15 cellular contexts compared by ENCODE assay signal in the genomic region with DNA sequence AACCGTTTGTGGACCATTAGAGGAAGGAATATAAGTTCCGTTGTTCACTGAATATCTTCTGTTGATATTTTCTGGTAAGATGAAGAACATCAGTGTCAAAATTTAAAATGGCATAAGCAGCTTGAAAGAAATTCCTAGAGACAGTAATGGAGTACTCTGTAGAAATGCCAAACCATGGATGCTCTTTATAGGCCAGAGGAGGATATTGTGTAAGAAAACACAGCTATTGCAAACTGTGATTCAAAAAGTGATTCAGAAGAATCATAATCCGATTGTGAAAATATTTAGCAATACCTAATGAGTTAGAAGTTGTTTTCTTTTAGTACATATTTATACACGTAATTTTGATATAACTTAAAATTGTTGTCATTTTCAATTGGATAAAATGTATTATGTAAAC.
DNase-seq lines count a peak whose midpoint lies in the region; ATAC-seq and TF ChIP-seq lines count a peak whose summit lies in the region.
"Had no signal": no experiment of that assay in that cellular context is flagged by ENCODE, and none has a peak within 500 bp of the region (broad histone marks: within the 10 kb centered on the region; RNA-seq: fewer than 3 reads in every experiment).

No MANE protein-coding gene starts in this region.

- no peaks in the 10 kb centered on the region for H3K27me3 Mint-ChIP-seq in HFFc6 (ENCODE audit: insufficient read depth)
- H3K27me3 Mint-ChIP-seq in T-cell, result no peaks in the 10 kb centered on the region
- H3K27me3 Mint-ChIP-seq: activated CD8-positive, alpha-beta memory T cell treated with anti-CD3 and anti-CD28 coated beads, Interleukin-2, amount 10 ng/mL, durations not matched to agents 7 days and 5 days had no signal

- H3K9me3 Mint-ChIP-seq in HFFc6 (no peaks in the 10 kb centered on the region), T-cell (no peaks in the 10 kb centered on the region)
- H3K9me3 Mint-ChIP-seq: activated naive CD4-positive, alpha-beta T cell treated with anti-CD3 and anti-CD28 coated beads, Interleukin-2, amount 50 U/mL, for 72 hours had no signal

- ATAC-seq in body of pancreas (peak; percentile 42), left lobe of liver (peak; percentile 31), GM19324 (IDR thresholded peaks at IDR 0.05; ENCODE audit: low FRiP score, unreplicated experiment) (no peak), T-cell (replicated peaks in 1 of 4) (no peak)
- ATAC-seq: activated CD8-positive, alpha-beta memory T cell treated with anti-CD3 and anti-CD28 coated beads, Interleukin-2, amount 10 ng/mL, durations not matched to agents 7 days and 5 days; activated naive CD4-positive, alpha-beta T cell treated with anti-CD3 and anti-CD28 coated beads, Interleukin-2, amount 50 U/mL, for 72 hours had no signal

- intact Hi-C loops in body of pancreas (cut with DNase I), result no loop called here

- WGBS in body of pancreas, 2 donors, result 71 to 87% methylated on average over 4 of the region's 4 CpGs

- H3K4me3 Mint-ChIP-seq in HFFc6 (no peak overlapping the region), T-cell (no peak overlapping the region)
- H3K4me3 Mint-ChIP-seq: activated CD8-positive, alpha-beta memory T cell treated with anti-CD3 and anti-CD28 coated beads, Interleukin-2, amount 10 ng/mL, durations not matched to agents 7 days and 5 days had no signal

- peaks cover 46% of the 10 kb centered on the region for H3K4me1 Mint-ChIP-seq in HFFc6 (ENCODE audit: low read depth)
- peaks cover 9 to 26% (median 22%) of the 10 kb centered on the region in 3 donors for H3K4me1 Mint-ChIP-seq in T-cell
- H3K4me1 Mint-ChIP-seq: activated CD8-positive, alpha-beta memory T cell treated with anti-CD3 and anti-CD28 coated beads, Interleukin-2, amount 10 ng/mL, durations not matched to agents 7 days and 5 days had no signal

- TF ChIP-seq POLR2A in body of pancreas (IDR thresholded peaks at IDR 0.05), result no peak

- H3K36me3 ChIP-seq in body of pancreas (replicated peaks in 1 of 2; ENCODE audit: insufficient read depth in 1 of 2, low read depth in 2 of 2), result no peaks in the 10 kb centered on the region
- H3K36me3 ChIP-seq: heart left ventricle, vagina had no signal

- no peak overlapping the region for H3K27ac ChIP-seq in AG04450 (ENCODE audit: low read depth, low read length)
- H3K27ac ChIP-seq in body of pancreas, result no peak overlapping the region
- H3K27ac ChIP-seq: C4-2B, vagina had no signal

- peak overlapping the region; percentile 65 for H3K27ac Mint-ChIP-seq in HFFc6
- no peak overlapping the region for H3K27ac Mint-ChIP-seq in T-cell
- H3K27ac Mint-ChIP-seq: activated CD8-positive, alpha-beta memory T cell treated with anti-CD3 and anti-CD28 coated beads, Interleukin-2, amount 10 ng/mL, durations not matched to agents 7 days and 5 days; activated naive CD4-positive, alpha-beta T cell treated with anti-CD3 and anti-CD28 coated beads, Interleukin-2, amount 50 U/mL, for 72 hours had no signal

- H3K9me3 ChIP-seq in AG04450 (ENCODE audit: control insufficient read depth, insufficient read depth, low read length) (no peaks in the 10 kb centered on the region), body of pancreas (no peaks in the 10 kb centered on the region)
- H3K9me3 ChIP-seq: heart left ventricle, vagina had no signal

- DNase-seq in AG04450 (ENCODE audit: low read depth, low spot score), result peak; percentile 21
- DNase-seq in HFFc6, result peak; percentile 58
- DNase-seq in body of pancreas, result no peak
- DNase-seq in left lobe of liver (ENCODE audit: low spot score), result no peak
- DNase-seq in DMS153 (lab: John Stamatoyannopoulos, UW), result no peak
- DNase-seq in NCI-H1092 (lab: John Stamatoyannopoulos, UW), result no peak
- no peak for DNase-seq in T-cell
- DNase-seq: activated CD8-positive, alpha-beta memory T cell treated with anti-CD3 and anti-CD28 coated beads, Interleukin-2, amount 10 ng/mL, durations not matched to agents 7 days and 5 days; dermis blood vessel endothelial cell; heart left ventricle; RPMI8226 had no signal

- H3K27me3 ChIP-seq in AG04450 (ENCODE audit: control insufficient read depth, insufficient read depth, low read length) (no peaks in the 10 kb centered on the region), body of pancreas (no peaks in the 10 kb centered on the region)
- H3K27me3 ChIP-seq: heart left ventricle, vagina had no signal

- H3K4me1 ChIP-seq in body of pancreas, result peaks cover 11% of the 10 kb centered on the region

- CTCF ChIA-PET in AG04450 (lab: Charles Lee), result interaction anchor here (0.6 kb wide), 1 partner anchor 207 kb away, joined by 9 read pairs; no protein-coding TSS in a partner anchor
- CTCF ChIA-PET in T-cell (lab: Charles Lee), result no interaction called here

- TF ChIP-seq CTCF in AG04450 (IDR thresholded peaks at IDR 0.05; ENCODE audit: low read depth, low read length), result no peak
- TF ChIP-seq CTCF in HFFc6 (IDR thresholded peaks at IDR 0.05), result no peak
- TF ChIP-seq CTCF in body of pancreas (IDR thresholded peaks at IDR 0.05), result no peak

- H3K4me3 ChIP-seq in AG04450 (ENCODE audit: low read depth, low read length) (no peak overlapping the region), body of pancreas (no peak overlapping the region)
- H3K4me3 ChIP-seq: heart left ventricle, vagina had no signal

- H3K36me3 Mint-ChIP-seq in HFFc6 (ENCODE audit: low read depth) (peaks cover 5% of the 10 kb centered on the region), T-cell (peaks cover 7% of the 10 kb centered on the region)
- H3K36me3 Mint-ChIP-seq: activated naive CD4-positive, alpha-beta T cell treated with anti-CD3 and anti-CD28 coated beads, Interleukin-2, amount 50 U/mL, for 72 hours had no signal

- POLR2A ChIA-PET in AG04450 (lab: Yijun Ruan, JAX), result no interaction called here
- POLR2A ChIA-PET in T-cell (lab: Charles Lee), result no interaction called here

Comparison
In these comparisons a context has a peak if more than half of its experiments do, and no peak if none do; other contexts are left out.
1. DNase-seq: peak in AG04450 (single experiment) and HFFc6 (single experiment); none in body of pancreas (0 of 4), left lobe of liver (single experiment), DMS153 (single experiment), NCI-H1092 (single experiment) and T-cell (0 of 34).
2. ATAC-seq: peak in body of pancreas (single experiment) and left lobe of liver (single experiment); none in GM19324 (single experiment) and T-cell (0 of 4).